Comparison of ENCODE assay signal across 8 cellular contexts in the genomic region with DNA sequence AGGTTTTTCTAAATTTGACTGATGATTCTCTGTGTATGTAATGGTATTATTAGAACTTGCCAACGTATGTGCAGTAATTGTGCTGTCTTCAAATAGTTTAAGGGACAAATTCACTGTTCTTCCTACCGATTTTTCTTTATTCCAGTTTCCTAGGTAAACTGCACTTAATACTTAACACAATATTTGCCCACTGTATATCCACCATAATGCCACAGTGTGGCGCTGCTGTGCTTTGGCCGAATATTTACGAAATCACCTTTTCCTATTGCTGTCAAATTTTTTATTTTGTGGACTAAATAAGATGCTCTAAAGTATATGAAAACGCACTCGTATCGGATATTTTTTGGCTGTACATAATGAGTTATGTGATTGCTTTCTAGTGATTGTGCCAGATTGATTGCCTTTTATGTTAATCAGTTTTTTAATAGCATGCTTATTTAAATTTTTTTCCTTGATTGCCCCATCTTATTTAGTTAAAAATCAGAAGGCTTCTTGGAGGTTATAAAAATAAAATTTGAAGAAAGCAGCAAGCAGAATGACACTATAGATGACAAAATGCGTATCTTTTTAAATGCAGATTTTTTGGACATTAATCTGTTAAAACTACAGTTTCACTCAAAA. TPM values are rescaled to one million over a fixed set of nuclear protein-coding genes. Genes with fewer than 3 reads are reported as not detected.
DNase-seq lines count a peak whose midpoint lies in the region; ATAC-seq, FAIRE-seq and TF ChIP-seq lines count a peak whose summit lies in the region.

No MANE protein-coding gene starts in this region.

- no peak overlapping the region for H3K4ac ChIP-seq in H1 (replicated peaks; ENCODE audit: insufficient read length, low read depth, low read length)

- H3K79me1 ChIP-seq in H1 (ENCODE audit: low read depth, low read length): peaks cover 2% of the 10 kb centered on the region; the same call in 1 of the 2 replicates

- H4K5ac ChIP-seq in H1 (ENCODE audit: insufficient read length, low read depth, low read length): no peak overlapping the region

- H3K9ac ChIP-seq in H1 (replicated peaks in 1 of 4; ENCODE audit: extremely low read depth in 1 of 4, low read depth in 3 of 4, low read length in 3 of 4): no peak overlapping the region

- ATAC-seq in GM19035 (IDR thresholded peaks at IDR 0.05; ENCODE audit: unreplicated experiment) (peak; percentile 33), mucosa of descending colon (peak; percentile 51)
- ATAC-seq in activated CD4-positive, alpha-beta T cell treated with anti-CD3 and anti-CD28 coated beads for 36 hours: no peak

- H3K9me3 ChIP-seq in H1 (ENCODE audit: insufficient read depth in 2 of 2, low read depth in 1 of 2, low read length in 1 of 2) (no peaks in the 10 kb centered on the region), mucosa of descending colon (no peaks in the 10 kb centered on the region), transverse colon (no peaks in the 10 kb centered on the region)

- no peaks in the 10 kb centered on the region for H3K23me2 ChIP-seq in H1 (ENCODE audit: low read depth, low read length)

- H2BK15ac ChIP-seq in H1 (ENCODE audit: low read length): no peak overlapping the region

- intact Hi-C loops in CD14-positive monocyte (cut with micrococcal nuclease) (no loop called here), mucosa of descending colon (cut with DNase I, micrococcal nuclease) (no loop called here), transverse colon (cut with DNase I; ENCODE audit: low total_unique reads) (no loop called here)
- intact Hi-C loops in activated CD4-positive, alpha-beta T cell treated with anti-CD3 and anti-CD28 coated beads for 36 hours (cut with DNase I, micrococcal nuclease): loop anchor here in 1 of 2 experiments (2.0 to 5.0 kb wide), 2 partner anchors 45 to 949 kb away; no protein-coding TSS in a partner anchor

- H3K14ac ChIP-seq in H1 (ENCODE audit: insufficient read length): no peak overlapping the region

- no peak overlapping the region for H2AFZ ChIP-seq in H1 (ENCODE audit: low read length)

- H3K36me3 Mint-ChIP-seq in CD14-positive monocyte: peaks cover 34 to 45% of the 10 kb centered on the region in 2 donors
- H3K36me3 Mint-ChIP-seq in activated CD4-positive, alpha-beta T cell treated with anti-CD3 and anti-CD28 coated beads for 36 hours (ENCODE audit: low read depth): peaks cover 32% of the 10 kb centered on the region

- H3K27me3 ChIP-seq in H1 (replicated peaks in 1 of 4; ENCODE audit: control insufficient read depth in 3 of 4, extremely low read depth in 1 of 4, insufficient read depth in 3 of 4, low read length in 3 of 4): no peaks in the 10 kb centered on the region
- no peaks in the 10 kb centered on the region for H3K27me3 ChIP-seq in transverse colon

- WGBS in H1 (ENCODE audit: extremely low coverage in 1 of 2, insufficient coverage in 1 of 2, insufficient read length in 1 of 2, insufficient replicate concordance in 2 of 2, low coverage in 1 of 2, low lambda C conversion rate in 2 of 2, missing lambda C conversion rate in 1 of 2), 2 experiments: 49% methylated on average over 9 of the region's 9 CpGs; no CpG with 5 or more reads in 1 of the 2 experiments
- WGBS in transverse colon (ENCODE audit: low coverage in 1 of 2), 2 donors: 36 to 50% methylated on average over 9 of the region's 9 CpGs

- H3K18ac ChIP-seq in H1 (ENCODE audit: extremely low read depth, low read length): no peak overlapping the region

- H3K27me3 Mint-ChIP-seq in CD14-positive monocyte (ENCODE audit: low read depth in 3 of 3): no peaks in the 10 kb centered on the region
- no peaks in the 10 kb centered on the region for H3K27me3 Mint-ChIP-seq in activated CD4-positive, alpha-beta T cell treated with anti-CD3 and anti-CD28 coated beads for 36 hours

- H2BK20ac ChIP-seq in H1 (ENCODE audit: low read length): no peak overlapping the region

- H3K79me2 ChIP-seq in H1 (ENCODE audit: control insufficient read depth in 1 of 2, insufficient read depth in 2 of 2, low read length in 2 of 2): peaks cover 4 to 89% of the 10 kb centered on the region in 2 experiments

- H2BK120ac ChIP-seq in H1 (replicated peaks; ENCODE audit: low read depth, low read length): no peak overlapping the region

- TF ChIP-seq CTCF in CD14-positive monocyte (IDR thresholded peaks at IDR 0.05) (peak; percentile 91), H1 (IDR thresholded peaks at IDR 0.05; ENCODE audit: control extremely low read depth in 1 of 3, insufficient read depth in 1 of 3, low read depth in 1 of 3, low read length in 3 of 3) (peak in 2 of 3 experiments; percentile 55 to 79; a peak in 3 of 4 replicates), mucosa of descending colon (IDR thresholded peaks at IDR 0.05) (peak; percentile 63), transverse colon (IDR thresholded peaks at IDR 0.05) (peak; percentile 58 to 83 (median 68))

- no peak overlapping the region for H3K27ac ChIP-seq in H1 (ENCODE audit: low read depth, low read length)
- no peak overlapping the region for H3K27ac ChIP-seq in transverse colon

- H3K4me1 ChIP-seq in H1 (replicated peaks in 1 of 4; ENCODE audit: control insufficient read depth in 3 of 4, insufficient read depth in 4 of 4, low read length in 3 of 4) (no peaks in the 10 kb centered on the region), mucosa of descending colon (ENCODE audit: low read depth) (peaks cover 4% of the 10 kb centered on the region), transverse colon (peaks cover 0 to 43% (median 8%) of the 10 kb centered on the region in 4 donors)

- DNase-seq in CD14-positive monocyte (ENCODE audit: low spot score) (peak; percentile 46), NCI-H1694 (lab: John Stamatoyannopoulos, UW) (peak; percentile 0), H1 (ENCODE audit: low read depth in 1 of 2, low spot score in 2 of 2) (no peak), mucosa of descending colon (peak in 2 of 3 donors; percentile 30 to 57), transverse colon (peak; percentile 36), mesenteric fat pad (ENCODE audit: low spot score) (no peak)
- peak; percentile 70 for DNase-seq in activated CD4-positive, alpha-beta T cell treated with anti-CD3 and anti-CD28 coated beads for 36 hours

- H3K9me3 Mint-ChIP-seq in CD14-positive monocyte: no peaks in the 10 kb centered on the region
- no peaks in the 10 kb centered on the region for H3K9me3 Mint-ChIP-seq in activated CD4-positive, alpha-beta T cell treated with anti-CD3 and anti-CD28 coated beads for 36 hours (ENCODE audit: low read depth)

- no peak overlapping the region for H3K4me2 ChIP-seq in H1 (ENCODE audit: insufficient read depth in 1 of 2, low read depth in 2 of 2, low read length in 2 of 2)

- no peak for TF ChIP-seq EP300 in H1 (IDR thresholded peaks at IDR 0.05; ENCODE audit: borderline replicate concordance in 1 of 2, low read depth in 2 of 2, low read length in 2 of 2)
- no peak for TF ChIP-seq EP300 in transverse colon (IDR thresholded peaks at IDR 0.05; ENCODE audit: low read depth)

- H4K8ac ChIP-seq in H1 (ENCODE audit: extremely low read depth, insufficient read depth, low read length): no peak overlapping the region

- H3K4me3 ChIP-seq in H1 (ENCODE audit: extremely low read depth in 1 of 4, insufficient read depth in 2 of 4, low read depth in 3 of 4, low read length in 4 of 4): no peak overlapping the region
- no peak overlapping the region for H3K4me3 ChIP-seq in mucosa of descending colon
- no peak overlapping the region for H3K4me3 ChIP-seq in transverse colon

- no peak overlapping the region for H3K56ac ChIP-seq in H1 (replicated peaks; ENCODE audit: insufficient read length, low read depth, low read length)

- POLR2A ChIA-PET in activated CD4-positive, alpha-beta T cell treated with anti-CD3 and anti-CD28 coated beads for 36 hours (lab: Charles Lee): no interaction called here
- POLR2A ChIA-PET in H1 (lab: Charles Lee; ENCODE audit: partially characterized antibody): no interaction called here

- peak; percentile 93 for FAIRE-seq in H1 (lab: Jason Lieb, UNC)

- H3K36me3 ChIP-seq in H1 (ENCODE audit: control insufficient read depth in 2 of 4, insufficient read depth in 4 of 4, low read length in 3 of 4): peaks cover 2 to 55% (median 15%) of the 10 kb centered on the region in 4 experiments; a peak in 7 of 8 replicates
- no peaks in the 10 kb centered on the region for H3K36me3 ChIP-seq in mucosa of descending colon (ENCODE audit: low read depth)
- peaks cover 0 to 15% (median under 1%) of the 10 kb centered on the region in 4 donors for H3K36me3 ChIP-seq in transverse colon

- in situ Hi-C loops in transverse colon (cut with MboI; ENCODE audit: low pct_ligation_motif_present in 1 of 4, low pct_unique_long_range_greater_than_20kb in 1 of 4, low sequenced_read_pairs in 3 of 4): no loop called here

- H2BK12ac ChIP-seq in H1 (ENCODE audit: low read depth, low read length): no peak overlapping the region

- H3K4me1 Mint-ChIP-seq in CD14-positive monocyte: peaks cover 17% of the 10 kb centered on the region
- peaks cover 64% of the 10 kb centered on the region for H3K4me1 Mint-ChIP-seq in activated CD4-positive, alpha-beta T cell treated with anti-CD3 and anti-CD28 coated beads for 36 hours

- CTCF ChIA-PET in activated CD4-positive, alpha-beta T cell treated with anti-CD3 and anti-CD28 coated beads for 36 hours (lab: Charles Lee): interaction anchor here (0.6 to 1.6 kb wide), 5 partner anchors 9 to 78 kb away, joined by 3 to 8 read pairs (median 3); partner anchors contain the start of genes AASDHPPT and KBTBD3
- CTCF ChIA-PET in H1 (lab: Charles Lee; ENCODE audit: partially characterized antibody): interaction anchor here (0.6 to 5.4 kb wide), 13 partner anchors 9 to 1496 kb away, joined by 3 to 29 read pairs (median 4); partner anchors contain the start of genes AASDHPPT and KBTBD3

- no peak overlapping the region for H3K4me3 Mint-ChIP-seq in CD14-positive monocyte
- no peak overlapping the region for H3K4me3 Mint-ChIP-seq in activated CD4-positive, alpha-beta T cell treated with anti-CD3 and anti-CD28 coated beads for 36 hours

- no peak overlapping the region for H4K91ac ChIP-seq in H1 (replicated peaks; ENCODE audit: insufficient read length, low read length)

- H3K27ac Mint-ChIP-seq in CD14-positive monocyte: no peak overlapping the region
- no peak overlapping the region for H3K27ac Mint-ChIP-seq in activated CD4-positive, alpha-beta T cell treated with anti-CD3 and anti-CD28 coated beads for 36 hours

- TF ChIP-seq RAD21 in H1 (IDR thresholded peaks at IDR 0.05 in 1 of 2, conservative IDR thresholded peaks at IDR 0.05 in 1 of 2; ENCODE audit: low read depth in 2 of 2, low read length in 2 of 2): peak; percentile 78 to 80

- H2AK5ac ChIP-seq in H1 (ENCODE audit: low read depth, low read length): no peak overlapping the region

- no peak for TF ChIP-seq POLR2A in H1 (IDR thresholded peaks at IDR 0.05; ENCODE audit: control extremely low read depth in 1 of 2, low read depth in 2 of 2, low read length in 2 of 2)
- no peak for TF ChIP-seq POLR2A in transverse colon (IDR thresholded peaks at IDR 0.05)

- peaks cover 2 to 3% of the 10 kb centered on the region in 2 experiments for H4K20me1 ChIP-seq in H1 (replicated peaks in 1 of 2; ENCODE audit: control insufficient read depth in 1 of 2, insufficient read depth in 2 of 2, low read length in 2 of 2)

- H2BK5ac ChIP-seq in H1 (ENCODE audit: low read depth, low read length): no peak overlapping the region

- no peak overlapping the region for H3K23ac ChIP-seq in H1 (ENCODE audit: insufficient read length)

RNA-seq across cellular contexts. Expression of gene AASDHPPT, which starts 10.5 kb away (rescaled TPM):
- polyA plus RNA-seq in CD14-positive monocyte: 10 to 100 TPM; 27.3 to 47.3 TPM
- total RNA-seq in activated CD4-positive, alpha-beta T cell treated with anti-CD3 and anti-CD28 coated beads for 36 hours: 10 to 100 TPM; 28.7 to 51.0 TPM
- total RNA-seq in H1 (2021; fragmentation: NEBNext Ultra II Directional; extraction: Animal tissue kit (Norgen Biotek cat#: 25700)): 41.1 and 42.2 TPM in 2 replicates
- polyA plus RNA-seq in H1 (2011; rRNA removed): 10.9 and 15.7 TPM in 2 replicates
- 23.1 TPM for polyA plus RNA-seq in H1 (2011; cell fraction: cytosol; rRNA removed)
- 12.6 TPM for polyA plus RNA-seq in H1 (2011; cell fraction: nucleus; rRNA removed)
- 23.0 to 38.7 TPM (median 27.1 TPM) in 4 replicates for polyA plus RNA-seq in H1 (2012, experiment 1 of 2)
- 1.9 TPM for polyA plus RNA-seq in H1 (2012, experiment 2 of 2)
- 20.8 TPM for polyA plus RNA-seq in H1 (2013, experiment 1 of 2)
- polyA plus RNA-seq in H1 (2013, experiment 2 of 2): 21.2 TPM
- polyA minus RNA-seq in H1 (2011; rRNA and poly(A)+ RNA removed): 18.2 TPM in 2 replicates
- 24.9 TPM for polyA minus RNA-seq in H1 (2011; cell fraction: cytosol; rRNA and poly(A)+ RNA removed)
- polyA minus RNA-seq in H1 (2011; cell fraction: nucleus; rRNA and poly(A)+ RNA removed): 40.3 TPM
- 10 to 100 TPM; 14.0 to 20.5 (median 15.6) TPM for total RNA-seq in mucosa of descending colon
- total RNA-seq in transverse colon: 10 to 100 TPM in 2 of 4 donors, 1 to 10 TPM in 2; 3.4 to 25.7 (median 14.9) TPM
- total RNA-seq in mesenteric fat pad: 21.9 TPM

RNA-seq across cellular contexts. Expression of gene KBTBD3, which starts 10.8 kb away (rescaled TPM):
- polyA plus RNA-seq in CD14-positive monocyte (1 to 10 TPM; 2.6 to 5.9 TPM), H1 (2011; rRNA removed) (0.64 and 1.2 TPM in 2 replicates)
- total RNA-seq in activated CD4-positive, alpha-beta T cell treated with anti-CD3 and anti-CD28 coated beads for 36 hours: 1 to 10 TPM; 8.9 to 9.1 TPM
- total RNA-seq in H1 (2021; fragmentation: NEBNext Ultra II Directional; extraction: Animal tissue kit (Norgen Biotek cat#: 25700)): 4.2 and 6.1 TPM in 2 replicates
- 1.4 TPM for polyA plus RNA-seq in H1 (2011; cell fraction: cytosol; rRNA removed)
- polyA plus RNA-seq in H1 (2011; cell fraction: nucleus; rRNA removed): 1.1 TPM
- polyA plus RNA-seq in H1 (2012, experiment 1 of 2): 1.2 to 3.2 TPM (median 2.4 TPM) in 4 replicates
- 0.39 TPM for polyA plus RNA-seq in H1 (2012, experiment 2 of 2)
- 2.6 TPM for polyA plus RNA-seq in H1 (2013, experiment 1 of 2)
- polyA plus RNA-seq in H1 (2013, experiment 2 of 2): 2.3 TPM
- polyA minus RNA-seq in H1 (2011; rRNA and poly(A)+ RNA removed): 5.1 and 6.2 TPM in 2 replicates
- polyA minus RNA-seq in H1 (2011; cell fraction: cytosol; rRNA and poly(A)+ RNA removed): 0.81 TPM
- 9.2 TPM for polyA minus RNA-seq in H1 (2011; cell fraction: nucleus; rRNA and poly(A)+ RNA removed)
- total RNA-seq in mucosa of descending colon (10 to 100 TPM in 1 of 3 donors, 1 to 10 TPM in 2; 5.2 to 13.5 (median 8.8) TPM), transverse colon (10 to 100 TPM in 1 of 4 donors, 1 to 10 TPM in 3; 3.6 to 10.5 (median 7.9) TPM), mesenteric fat pad (3.1 TPM)

Comparison
In these comparisons a context has a peak if more than half of its experiments do, and no peak if none do; other contexts are left out.
1. DNase-seq: peak in CD14-positive monocyte (single experiment), NCI-H1694 (single experiment), activated CD4-positive, alpha-beta T cell treated with anti-CD3 and anti-CD28 coated beads for 36 hours (single experiment), mucosa of descending colon (2 of 3) and transverse colon (single experiment); none in H1 (0 of 2) and mesenteric fat pad (single experiment).
2. Peak in every context shown above with its lines, with median percentiles within 50 percentile points of each other: CTCF ChIP-seq.